Comparison of ENCODE assay signal across 1 cellular context in genomic region chr7:117171106-117171505, GRCh38.
TF ChIP-seq lines count a peak whose summit lies in the region.

No MANE protein-coding gene starts in this region.

TF ChIP-seq in H1, 55 proteins besides CTCF, POLR2A, EP300 and RAD21 (continued from another document):
- TF ChIP-seq FOSL1 (IDR thresholded peaks at IDR 0.05; ENCODE audit: insufficient read depth, low read depth, low read length) (no peak), GTF2F1 (IDR thresholded peaks at IDR 0.05; ENCODE audit: borderline replicate concordance, low read depth, low read length) (no peak), CREB1 (IDR thresholded peaks at IDR 0.05) (no peak), KDM4A (IDR thresholded peaks at IDR 0.05; ENCODE audit: low read depth, low read length, severe bottlenecking) (no peak), TAF7 (optimal IDR thresholded peaks at IDR 0.05; ENCODE audit: borderline replicate concordance, low read depth, low read length) (no peak), NANOG (IDR thresholded peaks at IDR 0.05; ENCODE audit: insufficient read depth, low read depth, low read length, poor library complexity, severe bottlenecking) (no peak)
